19 cellular contexts compared by ENCODE assay signal in the genomic region with DNA sequence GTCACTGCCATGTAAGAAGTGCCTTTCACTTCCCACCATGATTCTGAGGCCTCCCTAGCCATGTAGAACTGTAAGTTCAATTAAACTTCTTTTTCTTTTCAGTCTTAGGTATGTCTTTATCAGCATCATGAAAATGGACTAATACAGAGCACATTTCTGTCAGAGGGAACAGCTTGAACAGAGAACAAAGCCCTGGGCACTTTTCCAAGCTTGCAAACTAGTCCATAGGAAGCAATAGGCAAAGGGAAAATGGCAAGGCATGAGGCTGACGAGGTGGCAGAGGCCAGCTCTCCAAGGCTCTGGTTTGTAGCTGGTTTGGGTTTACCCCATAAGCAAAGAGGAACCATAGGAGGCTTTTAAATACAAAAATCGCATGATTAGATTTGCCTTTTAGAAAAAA.
"Had no signal": no experiment of that assay in that cellular context is flagged by ENCODE, and none has a peak within 500 bp of the region (broad histone marks: within the 10 kb centered on the region; RNA-seq: fewer than 3 reads in every experiment).

No MANE protein-coding gene starts in this region.

- H3K27ac ChIP-seq: gastrocnemius medialis, thoracic aorta, upper lobe of right lung had no signal

- H3K9me3 ChIP-seq: gastrocnemius medialis, mucosa of descending colon, thoracic aorta, upper lobe of right lung had no signal

- H3K36me3 ChIP-seq: gastrocnemius medialis, thoracic aorta, upper lobe of right lung had no signal

- H3K4me1 ChIP-seq: gastrocnemius medialis, upper lobe of right lung had no signal

- FAIRE-seq: islet of Langerhans had no signal

- H3K4me3 ChIP-seq: gastrocnemius medialis, mucosa of descending colon, thoracic aorta, upper lobe of right lung had no signal

- H3K27me3 ChIP-seq: gastrocnemius medialis, upper lobe of right lung had no signal

- DNase-seq: activated CD4-positive, alpha-beta T cell treated with anti-CD3 and anti-CD28 coated beads, Interleukin-2, amount 50 U/mL, for 4 hours; activated CD8-positive, alpha-beta memory T cell treated with anti-CD3 and anti-CD28 coated beads for 24 hours; activated naive CD4-positive, alpha-beta T cell treated with Interleukin-2 at 50 U/mL for 16 hours; activated naive CD8-positive, alpha-beta T cell treated with anti-CD3 and anti-CD28 coated beads for 36 hours; activated T-cell treated with anti-CD3 and anti-CD28 coated beads, Interleukin-2, amount 50 U/mL, for 48 hours; amniotic stem cell; effector memory CD4-positive, alpha-beta T cell; gastrocnemius medialis; hypothalamus; left cardiac atrium; mesendoderm; mucosa of descending colon; occipital lobe; stimulated activated CD4-positive, alpha-beta T cell treated with anti-CD3 and anti-CD28 coated beads, Interleukin-4, amount 100 ng/mL, for 1 hour; stimulated activated naive CD4-positive, alpha-beta T cell treated with Interleukin-2 at 50 U/mL for 16 hours; T1000; upper lobe of right lung had no signal
